ENCODE assay signal across 8 cellular contexts in the genomic region with DNA sequence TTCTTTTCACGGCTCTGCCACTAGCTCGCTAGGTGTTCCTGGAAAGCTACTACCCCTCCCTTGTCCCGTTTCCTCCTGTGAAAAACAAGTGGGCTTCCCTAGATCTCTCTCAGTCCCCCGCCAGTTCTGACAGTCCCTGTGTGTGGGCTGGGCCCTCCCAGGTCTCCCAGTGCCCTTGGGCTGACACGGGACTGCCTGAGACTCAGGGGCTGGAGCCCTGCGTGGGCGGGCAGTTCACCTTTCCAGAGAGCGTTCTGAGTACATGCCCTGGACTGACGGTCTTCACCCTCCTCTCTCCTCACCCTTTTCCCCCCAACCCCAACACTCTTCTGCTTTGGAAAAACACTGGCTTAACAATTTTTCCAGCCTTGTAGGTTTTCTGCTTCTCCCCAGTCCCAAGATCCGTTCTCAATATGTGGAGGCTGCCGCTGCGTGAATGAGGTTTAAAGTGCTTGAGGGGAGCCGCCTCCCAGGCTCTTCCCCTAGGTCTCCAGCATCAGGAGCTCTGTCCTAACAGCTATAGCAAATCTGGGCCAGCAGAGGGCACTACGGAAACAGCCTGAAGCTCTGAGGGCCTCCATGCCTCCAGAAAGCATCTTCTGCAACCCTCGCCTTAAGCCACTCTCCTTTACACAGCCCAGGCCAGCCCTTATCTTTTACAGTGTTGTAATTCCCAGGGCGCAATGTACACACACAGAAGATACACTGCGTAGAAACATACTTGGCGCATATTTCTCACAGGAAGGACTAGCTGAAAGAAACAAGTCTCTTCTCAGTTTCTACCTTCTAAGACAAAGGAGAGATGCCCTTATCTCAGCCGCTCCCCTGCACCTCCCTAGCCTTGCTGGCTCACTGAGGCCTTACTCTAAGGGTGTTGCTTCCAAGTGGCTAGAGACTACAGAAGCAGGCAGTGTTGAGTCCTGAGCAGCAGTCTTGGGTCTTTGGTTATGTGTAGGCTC. TPM values are rescaled to one million over a fixed set of nuclear protein-coding genes. Genes with fewer than 3 reads are reported as not detected.
A peak's percentile ranks its signal among the peaks of the same experiment; 100 is the strongest.
DNase-seq lines count a peak whose midpoint lies in the region; ATAC-seq and TF ChIP-seq lines count a peak whose summit lies in the region.

No MANE protein-coding gene starts in this region.

- TF ChIP-seq CTCF in foreskin fibroblast (IDR thresholded peaks at IDR 0.05; ENCODE audit: low read depth, low read length), result peak; percentile 51
- TF ChIP-seq CTCF in vagina (IDR thresholded peaks at IDR 0.05), result no peak

- peak; percentile 81 for ATAC-seq in HG02623 (IDR thresholded peaks at IDR 0.05; ENCODE audit: unreplicated experiment)

- H3K27me3 ChIP-seq in vagina, result no peaks in the 10 kb centered on the region

- H3K9me3 ChIP-seq in vagina, result no peaks in the 10 kb centered on the region

- H3K36me3 ChIP-seq in vagina, result no peaks in the 10 kb centered on the region

- peak; percentile 20 to 43 for DNase-seq in activated CD4-positive, alpha-beta T cell treated with anti-CD3 and anti-CD28 coated beads for 24 hours (ENCODE audit: low read depth in 2 of 2)
- no peak for DNase-seq in activated CD4-positive, alpha-beta T cell treated with anti-CD3 and anti-CD28 coated beads for 1 hour
- DNase-seq in NCI-H2029 treated with DMSO at 0.1 percent for 48 hours (lab: John Stamatoyannopoulos, UW) (peak; percentile 43), foreskin fibroblast (peak in 1 of 2 donors; percentile 40), vagina (ENCODE audit: extremely low spot score in 2 of 2) (no peak)
- DNase-seq in activated CD4-positive, alpha-beta T cell treated with anti-CD3 and anti-CD28 coated beads, Interleukin-2, amount 50 U/mL, for 48 hours, result peak; percentile 60 to 66
- peak; percentile 58 to 64 for DNase-seq in stimulated activated CD4-positive, alpha-beta T cell treated with anti-CD3 and anti-CD28 coated beads, Interleukin-2, amount 100 ng/mL, for 24 hours

- intact Hi-C loops in vagina (cut with DNase I), result no loop called here

- H3K27ac ChIP-seq in vagina, result no peak overlapping the region

- no peak for TF ChIP-seq POLR2A in vagina (IDR thresholded peaks at IDR 0.05)

- H3K4me1 ChIP-seq in vagina, result no peaks in the 10 kb centered on the region

- H3K4me3 ChIP-seq in foreskin fibroblast (ENCODE audit: low read depth in 1 of 2, low read length in 2 of 2) (no peak overlapping the region), vagina (no peak overlapping the region)

RNA-seq across cellular contexts. Expression of gene DCD, which starts 10.4 kb away (rescaled TPM):
- not detected for total RNA-seq in vagina

RNA-seq across cellular contexts. Expression of gene LACRT, which starts 23.9 kb away (rescaled TPM):
- not detected for total RNA-seq in vagina

Comparison
In these comparisons a context has a peak if more than half of its experiments do, and no peak if none do; other contexts are left out.
1. DNase-seq: peak in activated CD4-positive, alpha-beta T cell treated with anti-CD3 and anti-CD28 coated beads for 24 hours (2 of 2), NCI-H2029 treated with DMSO at 0.1 percent for 48 hours (single experiment), activated CD4-positive, alpha-beta T cell treated with anti-CD3 and anti-CD28 coated beads, Interleukin-2, amount 50 U/mL, for 48 hours (2 of 2) and stimulated activated CD4-positive, alpha-beta T cell treated with anti-CD3 and anti-CD28 coated beads, Interleukin-2, amount 100 ng/mL, for 24 hours (2 of 2); none in activated CD4-positive, alpha-beta T cell treated with anti-CD3 and anti-CD28 coated beads for 1 hour (single experiment) and vagina (0 of 2).